ENCODE assay signal across 39 cellular contexts in genomic region chr19:15096223-15096622, GRCh38. TPM values are rescaled to one million over a fixed set of nuclear protein-coding genes. Genes with fewer than 3 reads are reported as not detected.
"Had no signal": no experiment of that assay in that cellular context is flagged by ENCODE, and none has a peak within 500 bp of the region (broad histone marks: within the 10 kb centered on the region; RNA-seq: fewer than 3 reads in every experiment).

No MANE protein-coding gene starts in this region.

- DNase-seq: activated effector memory CD4-positive, alpha-beta T cell treated with anti-CD3 and anti-CD28 coated beads, Interleukin-2, amount 50 U/mL, for 16 hours; activated effector memory CD4-positive, alpha-beta T cell treated with Interleukin-2 at 50 U/mL for 16 hours; activated gamma-delta T cell; activated gamma-delta T cell treated with Interleukin-2 at 50 U/mL for 16 hours; activated naive CD4-positive, alpha-beta T cell; activated naive CD4-positive, alpha-beta T cell treated with anti-CD3 and anti-CD28 coated beads for 36 hours; activated naive CD4-positive, alpha-beta T cell treated with anti-CD3 and anti-CD28 coated beads, Interleukin-2, amount 10 ng/mL, durations not matched to agents 7 days and 5 days; activated naive CD4-positive, alpha-beta T cell treated with anti-CD3 and anti-CD28 coated beads, Interleukin-2, amount 50 U/mL, for 16 hours; activated naive CD4-positive, alpha-beta T cell treated with Interleukin-2 at 50 U/mL for 16 hours; activated naive CD8-positive, alpha-beta T cell treated with anti-CD3 and anti-CD28 coated beads for 36 hours; activated naive CD8-positive, alpha-beta T cell treated with anti-CD3 and anti-CD28 coated beads, Interleukin-2, amount 10 ng/mL, durations not matched to agents 7 days and 5 days; activated naive CD8-positive, alpha-beta T cell treated with anti-CD3 and anti-CD28 coated beads, Interleukin-2, amount 50 U/mL, for 24 hours; activated T-cell treated with anti-CD3 and anti-CD28 coated beads, Interleukin-2, amount 50 U/mL, for 24 hours; activated T-cell treated with anti-CD3 and anti-CD28 coated beads, Interleukin-2, amount 50 U/mL, for 4 hours; activated T-cell treated with anti-CD3 and anti-CD28 coated beads, Interleukin-2, amount 50 U/mL, for 48 hours; activated T-cell treated with anti-CD3 and anti-CD28 coated beads, Interleukin-2, amount 50 U/mL, for 72 hours; amniotic stem cell; amygdala; anterior cingulate cortex; body of pancreas; brain microvascular endothelial cell; caudate nucleus; central memory CD4-positive, alpha-beta T cell; cerebellar nuclear complex had no signal

- H3K9me3 ChIP-seq: adrenal gland, ascending aorta, body of pancreas, breast epithelium had no signal

- ATAC-seq: activated naive CD4-positive, alpha-beta T cell treated with anti-CD3 and anti-CD28 coated beads, Interleukin-2, amount 50 U/mL, for 72 hours; activated naive CD8-positive, alpha-beta T cell treated with anti-CD3 and anti-CD28 coated beads, Interleukin-2, amount 50 U/mL, for 24 hours; activated T-cell treated with anti-CD3 and anti-CD28 coated beads, Interleukin-2, amount 50 U/mL, for 4 hours; activated T-cell treated with anti-CD3 and anti-CD28 coated beads, Interleukin-2, amount 50 U/mL, for 72 hours; activated T-helper 17 cell treated with anti-CD3 and anti-CD28 coated beads, Interleukin-2, amount 50 U/mL, for 72 hours; body of pancreas had no signal

- H3K4me3 ChIP-seq: adrenal gland, ascending aorta, body of pancreas, breast epithelium, cardiac muscle cell had no signal

- H3K27ac ChIP-seq: adrenal gland, ascending aorta, body of pancreas, brain microvascular endothelial cell, breast epithelium, cardiac muscle cell had no signal

- H3K4me1 ChIP-seq: ascending aorta, breast epithelium had no signal

- FAIRE-seq: astrocyte, bronchial epithelial cell had no signal

- H3K36me3 ChIP-seq: adrenal gland, ascending aorta, brain microvascular endothelial cell, breast epithelium, cardiac muscle cell had no signal

- H3K27me3 ChIP-seq: adrenal gland, ascending aorta, body of pancreas, brain microvascular endothelial cell, breast epithelium, cardiac muscle cell had no signal

RNA-seq across cellular contexts. Expression of gene OR1I1, which starts 14.2 kb away (rescaled TPM):
- total RNA-seq: activated naive CD4-positive, alpha-beta T cell treated with anti-CD3 and anti-CD28 coated beads for 36 hours; activated naive CD4-positive, alpha-beta T cell treated with anti-CD3 and anti-CD28 coated beads, Interleukin-2, amount 50 U/mL, for 72 hours; activated naive CD8-positive, alpha-beta T cell treated with anti-CD3 and anti-CD28 coated beads for 36 hours; activated naive CD8-positive, alpha-beta T cell treated with anti-CD3 and anti-CD28 coated beads, Interleukin-2, amount 10 ng/mL, durations not matched to agents 7 days and 5 days; activated T-cell treated with anti-CD3 and anti-CD28 coated beads, Interleukin-2, amount 50 U/mL, for 4 hours; activated T-cell treated with anti-CD3 and anti-CD28 coated beads, Interleukin-2, amount 50 U/mL, for 72 hours; activated T-helper 1 cell treated with anti-CD3 and anti-CD28 coated beads, Interleukin-12 subunit alpha, Interleukin-12 subunit beta, Interleukin-2, Interleukin-4 antibody, amounts not matched to agents 30 ng/mL and 10 ng/mL and 1 ng/mL, durations not matched to agents 14 hours and 24 hours and 36 hours; activated T-helper 17 cell treated with anti-CD3 and anti-CD28 coated beads, Interleukin-2, amount 50 U/mL, for 72 hours; activated T-helper 2 cell treated with anti-CD3 and anti-CD28 coated beads, Interferon-gamma antibody, Interleukin-2, Interleukin-4, amounts not matched to agents 10 μg/mL and 5 μg/mL and 100 μg/mL, durations not matched to agents 14 hours and 24 hours and 36 hours; adrenal gland; aorta; ascending aorta; astrocyte; body of pancreas; breast epithelium; bronchial epithelial cell; cardiac muscle cell; cardiac septum; cerebellum; chondrocyte had no signal
- polyA plus RNA-seq: adrenal gland, cardiac muscle cell had no signal

RNA-seq across cellular contexts. Expression of gene CASP14, which starts 46.9 kb away (rescaled TPM):
- total RNA-seq: activated naive CD4-positive, alpha-beta T cell treated with anti-CD3 and anti-CD28 coated beads for 36 hours; activated naive CD4-positive, alpha-beta T cell treated with anti-CD3 and anti-CD28 coated beads, Interleukin-2, amount 50 U/mL, for 72 hours; activated naive CD8-positive, alpha-beta T cell treated with anti-CD3 and anti-CD28 coated beads for 36 hours; activated naive CD8-positive, alpha-beta T cell treated with anti-CD3 and anti-CD28 coated beads, Interleukin-2, amount 10 ng/mL, durations not matched to agents 7 days and 5 days; activated T-cell treated with anti-CD3 and anti-CD28 coated beads, Interleukin-2, amount 50 U/mL, for 4 hours; activated T-cell treated with anti-CD3 and anti-CD28 coated beads, Interleukin-2, amount 50 U/mL, for 72 hours; activated T-helper 1 cell treated with anti-CD3 and anti-CD28 coated beads, Interleukin-12 subunit alpha, Interleukin-12 subunit beta, Interleukin-2, Interleukin-4 antibody, amounts not matched to agents 30 ng/mL and 10 ng/mL and 1 ng/mL, durations not matched to agents 14 hours and 24 hours and 36 hours; activated T-helper 17 cell treated with anti-CD3 and anti-CD28 coated beads, Interleukin-2, amount 50 U/mL, for 72 hours; activated T-helper 2 cell treated with anti-CD3 and anti-CD28 coated beads, Interferon-gamma antibody, Interleukin-2, Interleukin-4, amounts not matched to agents 10 μg/mL and 5 μg/mL and 100 μg/mL, durations not matched to agents 14 hours and 24 hours and 36 hours; adrenal gland; aorta; ascending aorta; astrocyte; body of pancreas; bronchial epithelial cell; cardiac muscle cell; cardiac septum; cerebellum; chondrocyte had no signal
- polyA plus RNA-seq: adipose tissue, adrenal gland, aorta, cardiac muscle cell had no signal
